Comparison of ENCODE assay signal across 23 cellular contexts in genomic region chr22:18064636-18065035, GRCh38. TPM values are rescaled to one million over a fixed set of nuclear protein-coding genes. Genes with fewer than 3 reads are reported as not detected.
DNase-seq lines count a peak whose midpoint lies in the region; ATAC-seq, FAIRE-seq and TF ChIP-seq lines count a peak whose summit lies in the region.
"Had no signal": no experiment of that assay in that cellular context is flagged by ENCODE, and none has a peak within 500 bp of the region (broad histone marks: within the 10 kb centered on the region; RNA-seq: fewer than 3 reads in every experiment).

No MANE protein-coding gene starts in this region.

- H3K27ac Mint-ChIP-seq in osteocyte (ENCODE audit: unreplicated experiment), result peak overlapping the region; percentile 13
- no peak overlapping the region for H3K27ac Mint-ChIP-seq in natural killer cell
- no peak overlapping the region for H3K27ac Mint-ChIP-seq in activated CD4-positive, alpha-beta memory T cell treated with anti-CD3 and anti-CD28 coated beads, Interleukin-2, amount 10 ng/mL, durations not matched to agents 7 days and 5 days
- H3K27ac Mint-ChIP-seq: CD4-positive, alpha-beta memory T cell; HFFc6 had no signal

- H4K20me1 ChIP-seq in Karpas-422 (ENCODE audit: insufficient read depth, low read depth, low read length), result no peaks in the 10 kb centered on the region

- H3K4me3 ChIP-seq in Karpas-422 (ENCODE audit: low read length), result peak overlapping the region; percentile 60; the same call in 1 of the 2 replicates
- no peak overlapping the region for H3K4me3 ChIP-seq in bronchial epithelial cell (ENCODE audit: low read depth, low read length)
- no peak overlapping the region for H3K4me3 ChIP-seq in uterus
- H3K4me3 ChIP-seq in heart left ventricle, result no peak overlapping the region

- no peaks in the 10 kb centered on the region for H3K9me2 ChIP-seq in Karpas-422 (replicated peaks; ENCODE audit: insufficient read depth, low read length)
- H3K9me2 ChIP-seq: SK-N-SH had no signal

- intact Hi-C loops in uterus (cut with DNase I; ENCODE audit: low total_unique reads), result no loop called here
- intact Hi-C loops in natural killer cell (cut with micrococcal nuclease), result loop anchor here (10.0 kb wide), 1 partner anchor 150 kb away; no protein-coding TSS in a partner anchor
- intact Hi-C loops in heart left ventricle (cut with DNase I), result loop anchor here in 5 of 10 donors (5.0 kb wide), 5 partner anchors 32 to 157 kb away; no protein-coding TSS in a partner anchor

- DNase-seq in Karpas-422 (peak; percentile 43), bronchial epithelial cell (ENCODE audit: low read depth) (peak; percentile 81), osteocyte (ENCODE audit: extremely low spot score, unreplicated experiment) (no peak), uterus (no peak), NCI-H187 (lab: John Stamatoyannopoulos, UW) (no peak), natural killer cell (no peak), heart left ventricle (no peak)
- no peak for DNase-seq in activated CD4-positive, alpha-beta memory T cell treated with anti-CD3 and anti-CD28 coated beads, Interleukin-2, amount 10 ng/mL, durations not matched to agents 7 days and 5 days
- DNase-seq: AML-193; CD4-positive, alpha-beta memory T cell; DMS53; EL; HFFc6; KG1; NCI-H1417; NCI-H187 treated with DMSO at 0.1 percent for 48 hours; NCI-H2227 treated with DMSO at 0.1 percent for 48 hours; Right ventricle myocardium superior; SK-N-SH had no signal

- no peak overlapping the region for H3K4me3 Mint-ChIP-seq in osteocyte (ENCODE audit: unreplicated experiment)
- H3K4me3 Mint-ChIP-seq in natural killer cell, result no peak overlapping the region
- no peak overlapping the region for H3K4me3 Mint-ChIP-seq in activated CD4-positive, alpha-beta memory T cell treated with anti-CD3 and anti-CD28 coated beads, Interleukin-2, amount 10 ng/mL, durations not matched to agents 7 days and 5 days
- H3K4me3 Mint-ChIP-seq: HFFc6 had no signal

- WGBS in heart left ventricle, 4 donors, result 79 to 92% (median 90%) methylated on average over 7 of the region's 7 CpGs

- TF ChIP-seq CTCF in bronchial epithelial cell (IDR thresholded peaks at IDR 0.05; ENCODE audit: insufficient read depth, low read length, severe bottlenecking), result no peak
- no peak for TF ChIP-seq CTCF in osteocyte (IDR thresholded peaks at IDR 0.05)
- no peak for TF ChIP-seq CTCF in uterus (IDR thresholded peaks at IDR 0.05)
- no peak for TF ChIP-seq CTCF in natural killer cell (IDR thresholded peaks at IDR 0.05)
- no peak for TF ChIP-seq CTCF in heart left ventricle (IDR thresholded peaks at IDR 0.05)

- H3K4me1 Mint-ChIP-seq in osteocyte (ENCODE audit: unreplicated experiment) (peaks cover 59% of the 10 kb centered on the region), natural killer cell (peaks cover 0 to 8% of the 10 kb centered on the region in 2 donors)
- no peaks in the 10 kb centered on the region for H3K4me1 Mint-ChIP-seq in activated CD4-positive, alpha-beta memory T cell treated with anti-CD3 and anti-CD28 coated beads, Interleukin-2, amount 10 ng/mL, durations not matched to agents 7 days and 5 days
- H3K4me1 Mint-ChIP-seq: CD4-positive, alpha-beta memory T cell had no signal

- ATAC-seq in natural killer cell (no peak), heart left ventricle (no peak)
- ATAC-seq: HepG2 had no signal

- H3K9me3 Mint-ChIP-seq in osteocyte (ENCODE audit: unreplicated experiment) (no peaks in the 10 kb centered on the region), natural killer cell (no peaks in the 10 kb centered on the region)
- no peaks in the 10 kb centered on the region for H3K9me3 Mint-ChIP-seq in activated CD4-positive, alpha-beta memory T cell treated with anti-CD3 and anti-CD28 coated beads, Interleukin-2, amount 10 ng/mL, durations not matched to agents 7 days and 5 days
- H3K9me3 Mint-ChIP-seq: CD4-positive, alpha-beta memory T cell; HFFc6 had no signal

- no peaks in the 10 kb centered on the region for H3K79me2 ChIP-seq in Karpas-422 (ENCODE audit: low read length)

- H3K36me3 ChIP-seq in Karpas-422 (ENCODE audit: insufficient read depth, low read length) (no peaks in the 10 kb centered on the region), bronchial epithelial cell (ENCODE audit: control insufficient read depth, insufficient read depth, low read length) (no peaks in the 10 kb centered on the region), uterus (no peaks in the 10 kb centered on the region), heart left ventricle (no peaks in the 10 kb centered on the region)

- H3K4me1 ChIP-seq in Karpas-422 (ENCODE audit: low read length) (peaks cover 54% of the 10 kb centered on the region), uterus (peaks cover 4 to 6% of the 10 kb centered on the region in 2 donors), heart left ventricle (peaks cover 0 to 39% (median 8%) of the 10 kb centered on the region in 12 donors)

- H3K9me3 ChIP-seq in Karpas-422 (ENCODE audit: low read length) (no peaks in the 10 kb centered on the region), uterus (no peaks in the 10 kb centered on the region), heart left ventricle (no peaks in the 10 kb centered on the region)
- H3K9me3 ChIP-seq: SK-N-SH had no signal

- H2AFZ ChIP-seq in Karpas-422 (ENCODE audit: low read length), result peak overlapping the region; percentile 33

- H3K9ac ChIP-seq in Karpas-422 (ENCODE audit: low read length), result peak overlapping the region; percentile 74
- H3K9ac ChIP-seq: SK-N-SH had no signal

- CTCF ChIA-PET in activated CD4-positive, alpha-beta memory T cell treated with anti-CD3 and anti-CD28 coated beads, Interleukin-2, amount 10 ng/mL, durations not matched to agents 7 days and 5 days (lab: Charles Lee), result interaction anchor here (0.7 to 2.4 kb wide), 3 partner anchors 11 to 302 kb away, joined by 4 to 7 read pairs (median 6); no protein-coding TSS in a partner anchor

- no peaks in the 10 kb centered on the region for H3K27me3 ChIP-seq in Karpas-422 (ENCODE audit: low read length)
- H3K27me3 ChIP-seq in bronchial epithelial cell (ENCODE audit: control insufficient read depth, insufficient read depth, low read length), result no peaks in the 10 kb centered on the region
- no peaks in the 10 kb centered on the region for H3K27me3 ChIP-seq in uterus
- H3K27me3 ChIP-seq in heart left ventricle, result peaks cover 0 to 8% (median 0%) of the 10 kb centered on the region in 9 donors

- H3K27ac ChIP-seq in Karpas-422 (ENCODE audit: low read length) (peak overlapping the region; percentile 98), uterus (peak overlapping the region; percentile 78 to 99), heart left ventricle (no peak overlapping the region)

- H3K27me3 Mint-ChIP-seq in osteocyte (ENCODE audit: unreplicated experiment) (no peaks in the 10 kb centered on the region), natural killer cell (ENCODE audit: low read depth in 2 of 2) (peaks cover 29 to 52% of the 10 kb centered on the region in 2 donors)
- peaks cover 55% of the 10 kb centered on the region for H3K27me3 Mint-ChIP-seq in activated CD4-positive, alpha-beta memory T cell treated with anti-CD3 and anti-CD28 coated beads, Interleukin-2, amount 10 ng/mL, durations not matched to agents 7 days and 5 days

- no peak for FAIRE-seq in bronchial epithelial cell (lab: Jason Lieb, UNC)
- FAIRE-seq: GM18507, H54, HepG2, RCC 7860 had no signal

- H3K36me3 Mint-ChIP-seq in osteocyte (ENCODE audit: unreplicated experiment) (no peaks in the 10 kb centered on the region), natural killer cell (no peaks in the 10 kb centered on the region)
- H3K36me3 Mint-ChIP-seq in activated CD4-positive, alpha-beta memory T cell treated with anti-CD3 and anti-CD28 coated beads, Interleukin-2, amount 10 ng/mL, durations not matched to agents 7 days and 5 days (ENCODE audit: low read depth), result no peaks in the 10 kb centered on the region
- H3K36me3 Mint-ChIP-seq: CD4-positive, alpha-beta memory T cell had no signal

- TF ChIP-seq POLR2A in uterus (IDR thresholded peaks at IDR 0.05) (no peak), heart left ventricle (IDR thresholded peaks at IDR 0.05) (no peak)

- H3K4me2 ChIP-seq in Karpas-422 (ENCODE audit: low read depth, low read length, poor library complexity, severe bottlenecking), result peak overlapping the region; percentile 69
- H3K4me2 ChIP-seq: SK-N-SH had no signal

- POLR2A ChIA-PET in activated CD4-positive, alpha-beta memory T cell treated with anti-CD3 and anti-CD28 coated beads, Interleukin-2, amount 10 ng/mL, durations not matched to agents 7 days and 5 days (lab: Charles Lee), result interaction anchor here (1.1 to 1.2 kb wide), 2 partner anchors 12 to 13 kb away, joined by 3 to 4 read pairs; partner anchors contain the start of gene PEX26

RNA-seq across cellular contexts. Expression of gene PEX26, which starts 13.2 kb away (rescaled TPM):
- 22.4 and 27.5 TPM in 2 replicates for total RNA-seq in Karpas-422 (2014; rRNA removed; shearing (Covaris generic); ENCODE audit: low replicate concordance)
- total RNA-seq in bronchial epithelial cell (11.8 and 12.4 TPM in 2 replicates), osteocyte (43.3 and 43.5 TPM in 2 replicates), uterus (10 to 100 TPM; 28.2 to 36.1 (median 31.2) TPM), natural killer cell (10 to 100 TPM; 27.6 to 37.4 (median 31.2) TPM), heart left ventricle (10 to 100 TPM; 15.8 to 27.3 (median 22.0) TPM)
- polyA plus RNA-seq in heart left ventricle, result 10 to 100 TPM; 11.7 to 21.9 TPM
- total RNA-seq in activated CD4-positive, alpha-beta memory T cell treated with anti-CD3 and anti-CD28 coated beads, Interleukin-2, amount 10 ng/mL, durations not matched to agents 7 days and 5 days, result 10 to 100 TPM; 35.5 to 35.9 TPM

RNA-seq across cellular contexts. Expression of gene MICAL3, which starts 40.3 kb away (rescaled TPM):
- 54.9 and 64.1 TPM in 2 replicates for total RNA-seq in Karpas-422 (2014; rRNA removed; shearing (Covaris generic); ENCODE audit: low replicate concordance)
- total RNA-seq in bronchial epithelial cell, result 13.4 and 13.6 TPM in 2 replicates
- total RNA-seq in osteocyte, result 44.2 and 47.9 TPM in 2 replicates
- total RNA-seq in uterus, result 100 to 1,000 TPM in 1 of 4 donors, 10 to 100 TPM in 3; 13.5 to 167 (median 47.2) TPM
- total RNA-seq in natural killer cell, result 10 to 100 TPM; 17.1 to 36.3 (median 34.3) TPM
- 100 to 1,000 TPM in 5 of 9 donors, 10 to 100 TPM in 4; 41.3 to 125 (median 101) TPM for total RNA-seq in heart left ventricle
- polyA plus RNA-seq in heart left ventricle, result 10 to 100 TPM; 45.1 to 51.6 TPM
- 10 to 100 TPM; 30.3 to 31.4 TPM for total RNA-seq in activated CD4-positive, alpha-beta memory T cell treated with anti-CD3 and anti-CD28 coated beads, Interleukin-2, amount 10 ng/mL, durations not matched to agents 7 days and 5 days

RNA-seq across cellular contexts. Expression of gene TUBA8, which starts 46.0 kb away (rescaled TPM):
- 1.5 and 3.0 TPM in 2 replicates for total RNA-seq in Karpas-422 (2014; rRNA removed; shearing (Covaris generic); ENCODE audit: low replicate concordance)
- total RNA-seq in bronchial epithelial cell (0.13 and 0.26 TPM in 2 replicates), osteocyte (1.8 TPM in 2 replicates), uterus (10 to 100 TPM in 1 of 4 donors, 1 to 10 TPM in 1, under 1 TPM in 1, not detected in 1; 0.90 to 14.6 (median 2.2) TPM), natural killer cell (1 to 10 TPM; 1.2 to 3.7 (median 2.3) TPM), heart left ventricle (100 to 1,000 TPM in 4 of 9 donors, 10 to 100 TPM in 5; 56.3 to 183 (median 92.2) TPM)
- 100 to 1,000 TPM in 1 of 2 donors, 10 to 100 TPM in 1; 44.1 to 338 TPM for polyA plus RNA-seq in heart left ventricle
- total RNA-seq in activated CD4-positive, alpha-beta memory T cell treated with anti-CD3 and anti-CD28 coated beads, Interleukin-2, amount 10 ng/mL, durations not matched to agents 7 days and 5 days, result 1 to 10 TPM in 1 of 2 experiments, under 1 TPM in 1; 0.88 to 1.4 TPM

Comparison
In these comparisons a context has a peak if more than half of its experiments do, and no peak if none do; other contexts are left out.
1. DNase-seq: peak in Karpas-422 (single experiment) and bronchial epithelial cell (single experiment); none in osteocyte (single experiment), uterus (0 of 2), NCI-H187 (0 of 2), natural killer cell (single experiment), heart left ventricle (0 of 5) and activated CD4-positive, alpha-beta memory T cell treated with anti-CD3 and anti-CD28 coated beads, Interleukin-2, amount 10 ng/mL, durations not matched to agents 7 days and 5 days (single experiment).
2. H3K27ac ChIP-seq: peak in Karpas-422 (single experiment) and uterus (2 of 2); none in heart left ventricle (0 of 12).